Comparison of ENCODE assay signal across 20 cellular contexts in the genomic region with DNA sequence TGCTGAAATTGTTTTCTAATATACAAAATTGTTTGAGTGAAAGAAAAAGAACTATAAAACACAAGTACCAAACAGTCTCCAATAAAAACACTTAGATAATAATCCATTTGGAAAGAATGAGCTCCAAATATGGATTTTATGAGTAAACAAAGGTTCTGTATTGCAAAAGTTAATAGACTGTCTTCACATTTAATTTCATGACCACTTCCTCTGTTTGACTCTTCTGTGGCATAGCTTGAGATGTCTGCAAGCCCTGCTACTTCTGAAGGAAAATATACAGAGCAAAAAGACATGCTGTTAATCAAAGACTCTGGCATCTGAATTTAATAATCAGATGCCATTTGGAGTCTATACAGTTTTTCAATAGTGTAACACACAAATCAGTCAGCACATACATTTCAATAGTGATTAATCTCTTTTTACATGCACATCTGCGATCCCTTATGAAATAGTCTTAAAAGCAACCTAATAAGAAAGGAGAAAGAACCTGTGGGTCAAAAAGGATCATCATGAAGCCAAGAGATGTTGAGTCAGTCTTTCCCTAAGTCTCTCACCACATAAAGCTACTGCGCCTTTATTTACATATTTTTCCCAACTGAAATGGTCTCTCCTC.
"Had no signal": no experiment of that assay in that cellular context is flagged by ENCODE, and none has a peak within 500 bp of the region (broad histone marks: within the 10 kb centered on the region; RNA-seq: fewer than 3 reads in every experiment).

No MANE protein-coding gene starts in this region.

- H3K27me3 ChIP-seq: foreskin keratinocyte, left lung, sigmoid colon, spleen had no signal

- H3K4me1 ChIP-seq: foreskin keratinocyte, left lung, spleen had no signal

- DNase-seq: activated B cell treated with CpG ODN at 0.5 μM for 24 hours; activated CD4-positive, alpha-beta memory T cell treated with anti-CD3 and anti-CD28 coated beads for 36 hours; activated CD4-positive, alpha-beta T cell treated with anti-CD3 and anti-CD28 coated beads for 4 hours; activated effector memory CD4-positive, alpha-beta T cell treated with Interleukin-2 at 50 U/mL for 16 hours; activated naive CD4-positive, alpha-beta T cell treated with anti-CD3 and anti-CD28 coated beads, Interleukin-2, amount 10 ng/mL, durations not matched to agents 7 days and 5 days; activated T-cell treated with anti-CD3 and anti-CD28 coated beads, Interleukin-2, amount 50 U/mL, for 72 hours; cerebellar nuclear complex; endodermal cell; kidney glomerular epithelial cell; left lung; midbrain; retina; sigmoid colon; spleen; stimulated activated CD4-positive, alpha-beta T cell treated with anti-CD3 and anti-CD28 coated beads, Interleukin-4, amount 100 ng/mL, for 1 hour; stimulated activated naive CD4-positive, alpha-beta T cell; T1000 had no signal

- H3K4me3 ChIP-seq: coronary artery, left lung, sigmoid colon, spleen, thoracic aorta had no signal

- H3K27ac ChIP-seq: coronary artery, foreskin keratinocyte, left lung, sigmoid colon, spleen, thoracic aorta had no signal

- H3K9me3 ChIP-seq: left lung, sigmoid colon, spleen, thoracic aorta had no signal

- H3K36me3 ChIP-seq: left lung, sigmoid colon, thoracic aorta had no signal
